In the genomic region with DNA sequence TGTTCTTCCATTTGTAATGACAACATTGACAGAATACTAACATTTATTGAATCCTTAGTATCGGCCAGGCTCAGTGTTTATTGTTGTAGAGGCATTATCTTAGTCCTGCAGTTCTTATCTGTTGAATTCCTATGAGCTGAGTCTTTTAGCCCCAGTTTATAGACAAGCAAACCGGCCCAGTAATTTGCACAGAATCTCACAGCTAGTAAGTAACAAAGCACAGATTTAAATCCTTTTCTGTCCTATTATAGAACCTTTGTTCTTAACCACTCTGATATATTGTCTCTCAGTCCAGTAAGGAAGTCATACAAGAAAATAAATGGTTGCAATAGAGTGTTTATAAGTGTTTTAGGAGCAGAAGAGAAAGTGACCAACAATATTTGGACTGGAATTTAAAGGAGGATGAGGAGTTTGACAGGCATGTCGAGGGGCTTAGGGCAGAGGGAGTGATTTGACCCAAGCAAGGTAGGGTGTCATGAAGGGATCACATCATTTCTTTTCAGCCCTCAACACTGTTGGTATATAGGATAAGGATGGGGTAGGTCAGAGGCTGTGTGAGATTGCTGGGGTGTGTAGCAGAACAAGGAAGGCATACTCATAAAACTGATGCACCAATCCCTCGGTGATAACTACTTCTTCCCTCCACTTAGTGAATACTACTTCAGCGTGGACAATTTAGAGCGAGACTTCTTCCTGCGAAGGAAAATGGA, we compare ENCODE assay signal across 1 cellular context.
A peak's percentile ranks its signal among the peaks of the same experiment; 100 is the strongest.
TF ChIP-seq lines count a peak whose summit lies in the region.

No MANE protein-coding gene starts in this region.

TF ChIP-seq in IMR-90, 13 proteins besides CTCF, POLR2A, EP300 and RAD21:
- TF ChIP-seq FOS (IDR thresholded peaks at IDR 0.05; ENCODE audit: low read depth, low read length), result peak; percentile 69; the same call in 1 of the 2 replicates
- no peak for TF ChIP-seq MAFK (IDR thresholded peaks at IDR 0.05; ENCODE audit: low read depth, low read length)
- no peak for TF ChIP-seq NFE2L2 (IDR thresholded peaks at IDR 0.05; ENCODE audit: low read depth, low read length)
- peak; percentile 3; the same call in 1 of the 2 replicates for TF ChIP-seq BHLHE40 (IDR thresholded peaks at IDR 0.05; ENCODE audit: low read depth, low read length)
- TF ChIP-seq CEBPB (IDR thresholded peaks at IDR 0.05; ENCODE audit: low read depth, low read length), result no peak
